Comparison of ENCODE assay signal across 8 cellular contexts in the genomic region with DNA sequence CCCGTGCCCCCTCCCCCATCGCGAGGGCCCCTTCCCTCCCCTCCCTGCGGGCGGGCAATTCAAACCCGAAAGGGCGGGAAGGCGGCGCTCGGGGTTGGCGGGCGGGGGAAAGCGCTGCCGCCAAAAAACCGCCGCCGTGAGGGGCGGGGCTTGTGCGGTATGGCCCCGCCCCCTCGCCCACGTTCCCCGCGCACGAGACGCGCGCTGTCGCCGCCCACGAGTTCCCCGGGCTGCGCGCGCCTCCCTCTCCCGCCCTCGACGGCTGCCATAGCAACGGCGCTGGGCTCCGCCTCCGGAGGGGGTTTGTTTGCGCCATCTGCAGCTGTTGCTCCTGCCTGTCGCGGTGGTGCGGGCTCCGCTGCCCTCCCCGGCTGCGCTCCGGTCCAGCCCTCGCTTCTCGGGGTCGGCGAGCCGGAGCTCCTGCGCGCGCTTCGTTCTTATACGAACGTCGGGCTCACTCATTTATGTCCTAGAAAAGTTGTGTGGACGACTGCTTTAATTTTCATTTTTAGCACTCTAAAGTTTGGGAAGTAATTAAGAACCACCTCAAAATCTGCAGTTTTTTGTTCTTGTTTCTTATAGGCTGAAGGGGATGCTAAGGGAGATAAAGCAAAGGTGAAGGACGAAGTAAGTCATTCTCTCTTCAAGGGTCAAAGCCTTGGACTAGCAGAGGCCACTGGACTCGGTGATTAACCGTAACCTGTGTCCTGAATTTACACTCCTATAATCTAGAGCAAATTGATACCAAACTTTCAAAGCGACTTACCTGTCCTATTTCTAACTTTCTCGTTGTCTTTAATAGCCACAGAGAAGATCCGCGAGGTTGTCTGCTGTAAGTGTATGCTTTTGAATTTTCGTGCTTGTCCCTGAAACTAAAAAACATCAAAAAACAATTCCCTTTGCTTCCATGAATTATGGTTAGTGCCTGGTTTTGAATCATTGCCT. TPM values are rescaled to one million over a fixed set of nuclear protein-coding genes. Genes with fewer than 3 reads are reported as not detected.
A peak's percentile ranks its signal among the peaks of the same experiment; 100 is the strongest.
DNase-seq lines count a peak whose midpoint lies in the region; ATAC-seq and TF ChIP-seq lines count a peak whose summit lies in the region.

No MANE protein-coding gene starts in this region.

- intact Hi-C loops in cardiac septum (cut with DNase I) (loop anchor here (2.0 kb wide), 2 partner anchors 28 to 40 kb away; a partner anchor contains a TSS), thyroid gland (cut with DNase I) (loop anchor here (5.0 kb wide), 1 partner anchor 36 kb away; no protein-coding TSS in a partner anchor)

- peak; percentile 87 for ATAC-seq in HG02798 (IDR thresholded peaks at IDR 0.05; ENCODE audit: poor library complexity, unreplicated experiment)

- 2 to 6% (median 5%) methylated on average over 61 to 69 of the region's 71 CpGs for WGBS in adipose tissue, 3 donors
- 6 to 11% methylated on average over 18 to 36 of the region's 71 CpGs for WGBS in thyroid gland, 2 donors

- no peak for TF ChIP-seq CTCF in GM12864 (IDR thresholded peaks at IDR 0.05; ENCODE audit: low read depth, low read length, missing control alignments)
- TF ChIP-seq CTCF in parathyroid adenoma (IDR thresholded peaks at IDR 0.05) = no peak
- no peak for TF ChIP-seq CTCF in thyroid gland (IDR thresholded peaks at IDR 0.05)

- no peaks in the 10 kb centered on the region for H3K9me3 ChIP-seq in parathyroid adenoma (ENCODE audit: control insufficient read depth, low read length)
- no peaks in the 10 kb centered on the region for H3K9me3 ChIP-seq in thyroid gland

- H2AFZ ChIP-seq in parathyroid adenoma = peak overlapping the region; percentile 88

- peak overlapping the region; percentile 88 for H3K27ac ChIP-seq in adipose tissue (ENCODE audit: low read depth, low read length)
- peak overlapping the region; percentile 99 for H3K27ac ChIP-seq in parathyroid adenoma
- peak overlapping the region; percentile 99 to 100 (median 100) for H3K27ac ChIP-seq in thyroid gland

- no peaks in the 10 kb centered on the region for H3K36me3 ChIP-seq in parathyroid adenoma (ENCODE audit: control insufficient read depth, insufficient read depth, low read length)
- H3K36me3 ChIP-seq in thyroid gland = peaks cover 18 to 22% of the 10 kb centered on the region in 2 donors

- H3K4me1 ChIP-seq in parathyroid adenoma = peaks cover 9% of the 10 kb centered on the region
- H3K4me1 ChIP-seq in thyroid gland = peaks cover 15 to 26% of the 10 kb centered on the region in 2 donors

- peak overlapping the region; percentile 67 for H3K4me2 ChIP-seq in parathyroid adenoma (ENCODE audit: low read length)

- H3K4me3 ChIP-seq in GM12864 (ENCODE audit: low read depth, low read length) (peak overlapping the region; percentile 87), parathyroid adenoma (ENCODE audit: low read depth, low read length) (peak overlapping the region; percentile 97), thyroid gland (replicated peaks in 1 of 3) (peak overlapping the region; percentile 94 to 99 (median 98))

- TF ChIP-seq POLR2A in thyroid gland (IDR thresholded peaks at IDR 0.05) = peak in 1 of 2 donors; percentile 80

- H3K27me3 ChIP-seq in parathyroid adenoma (ENCODE audit: control insufficient read depth, insufficient read depth, low read length) (no peaks in the 10 kb centered on the region), thyroid gland (no peaks in the 10 kb centered on the region)

- no peak overlapping the region for H3K9ac ChIP-seq in parathyroid adenoma

- H3K79me2 ChIP-seq in parathyroid adenoma = peaks cover 4% of the 10 kb centered on the region

- DNase-seq in GM12864 (ENCODE audit: low read depth) (peak; percentile 73), NCI-H1436 (lab: John Stamatoyannopoulos, UW) (peak; percentile 88), T follicular helper cell (ENCODE audit: low read depth) (peak; percentile 95), cardiac septum (ENCODE audit: low spot score) (peak; percentile 99), thyroid gland (peak; percentile 95 to 96)

RNA-seq across cellular contexts. Expression of a gene that starts 0.9 kb away (rescaled TPM):
- polyA plus RNA-seq in adipose tissue = 100 to 1,000 TPM; 236 to 377 (median 260) TPM
- total RNA-seq in cardiac septum (162 TPM), thyroid gland (100 to 1,000 TPM; 277 to 411 (median 319) TPM)

RNA-seq across cellular contexts. Expression of a gene that starts 41.1 kb away (rescaled TPM):
- 100 to 1,000 TPM in 1 of 3 donors, 10 to 100 TPM in 2; 22.8 to 128 (median 31.2) TPM for polyA plus RNA-seq in adipose tissue
- total RNA-seq in cardiac septum = 34.9 TPM
- 10 to 100 TPM; 36.5 to 66.7 (median 52.0) TPM for total RNA-seq in thyroid gland

RNA-seq across cellular contexts. Expression of a gene that starts 56.4 kb away (rescaled TPM):
- 10 to 100 TPM in 2 of 3 donors, 1 to 10 TPM in 1; 8.9 to 13.9 (median 13.3) TPM for polyA plus RNA-seq in adipose tissue
- total RNA-seq in cardiac septum = 3.3 TPM
- total RNA-seq in thyroid gland = 10 to 100 TPM; 55.8 to 98.6 (median 76.3) TPM

Comparison
In these comparisons a context has a peak if more than half of its experiments do, and no peak if none do; other contexts are left out.
1. Peak in every context shown above with its lines: DNase-seq, ATAC-seq, H3K4me3 ChIP-seq and H3K27ac ChIP-seq.
2. RNA of a gene that starts 56.4 kb away (total RNA-seq): 55.8 to 98.6 TPM in thyroid gland; 3.3 TPM in cardiac septum (single experiment); every median in the first group is over 10 times any median in the second.